8 cellular contexts compared by ENCODE assay signal in genomic region chr3:196740476-196741400, GRCh38. TPM values are rescaled to one million over a fixed set of nuclear protein-coding genes. Genes with fewer than 3 reads are reported as not detected.
DNase-seq lines count a peak whose midpoint lies in the region; FAIRE-seq and TF ChIP-seq lines count a peak whose summit lies in the region.

No MANE protein-coding gene starts in this region.

- dilution Hi-C loops in keratinocyte (cut with MboI; ENCODE audit: extremely low pct_ligation_motif_present, low sequenced_read_pairs): no loop called here

- H3K4me3 ChIP-seq in keratinocyte (ENCODE audit: control insufficient read depth in 2 of 3, extremely low read depth in 1 of 3, insufficient read depth in 2 of 3, low read depth in 1 of 3, low read length in 3 of 3): peak overlapping the region; percentile 80 to 85 (median 83)

- H3K9ac ChIP-seq in keratinocyte (ENCODE audit: control insufficient read depth, extremely low read depth, insufficient read depth, low read length): peak overlapping the region; percentile 93

- peak overlapping the region; percentile 96 for H3K4me2 ChIP-seq in keratinocyte (ENCODE audit: control insufficient read depth, extremely low read depth, insufficient read depth, low read depth, low read length)

- TF ChIP-seq CTCF in keratinocyte (optimal IDR thresholded peaks at IDR 0.05 in 1 of 3, IDR thresholded peaks at IDR 0.05 in 1 of 3, conservative IDR thresholded peaks at IDR 0.05 in 1 of 3; ENCODE audit: extremely low read depth in 1 of 3, insufficient read depth in 2 of 3, low read length in 3 of 3): no peak

- no peaks in the 10 kb centered on the region for H3K9me3 ChIP-seq in keratinocyte (ENCODE audit: control insufficient read depth, low read depth, low read length)

- DNase-seq in NCI-H748 treated with DMSO at 0.1 percent for 48 hours (lab: John Stamatoyannopoulos, UW) (peak; percentile 19), NCI-H748 (lab: John Stamatoyannopoulos, UW; ENCODE audit: unreplicated experiment) (no peak), HT-29 (ENCODE audit: low spot score) (peak; percentile 71), SW480 (ENCODE audit: low spot score) (peak; percentile 63), keratinocyte (ENCODE audit: low read depth, low spot score) (no peak), smooth muscle cell of the brain vasculature (ENCODE audit: low read depth, low spot score) (peak; percentile 26), NCI-H2081 treated with DMSO at 0.1 percent for 48 hours (lab: John Stamatoyannopoulos, UW) (no peak)
- DNase-seq in central memory CD4-positive, alpha-beta T cell: peak; percentile 57

- no peak for FAIRE-seq in keratinocyte (lab: Jason Lieb, UNC)

- H2AFZ ChIP-seq in keratinocyte (ENCODE audit: control insufficient read depth, low read length): peak overlapping the region; percentile 24

- no peaks in the 10 kb centered on the region for H3K9me1 ChIP-seq in keratinocyte (ENCODE audit: control insufficient read depth, extremely low read depth, insufficient read depth, low read length)

- peaks cover 58% of the 10 kb centered on the region for H3K79me2 ChIP-seq in keratinocyte (ENCODE audit: control insufficient read depth, insufficient read depth, low read length)

- peaks cover 0 to 1% of the 10 kb centered on the region in 2 experiments for H3K36me3 ChIP-seq in keratinocyte (ENCODE audit: control insufficient read depth in 2 of 2, extremely low read depth in 1 of 2, insufficient read depth in 2 of 2, low read length in 2 of 2)

- H3K27ac ChIP-seq in keratinocyte (ENCODE audit: control insufficient read depth, insufficient read depth, low read length): peak overlapping the region; percentile 94

- H4K20me1 ChIP-seq in keratinocyte (ENCODE audit: control insufficient read depth, extremely low read depth, insufficient read depth, low read length): peaks cover 3% of the 10 kb centered on the region

- no peaks in the 10 kb centered on the region for H3K4me1 ChIP-seq in keratinocyte (ENCODE audit: control insufficient read depth, extremely low read depth, insufficient read depth, low read length)

- H3K27me3 ChIP-seq in keratinocyte (ENCODE audit: control insufficient read depth, extremely low read depth, insufficient read depth, low read length): no peaks in the 10 kb centered on the region

RNA-seq across cellular contexts. Expression of gene PAK2, which starts 1.1 kb away (rescaled TPM):
- total RNA-seq in HT-29 (2014; rRNA removed; shearing (Covaris generic)): 26.8 and 29.5 TPM in 2 replicates
- polyA plus RNA-seq in keratinocyte: 37.2 to 59.4 TPM (median 52.3 TPM) in 3 replicates
- polyA plus RNA-seq in keratinocyte (2011; ENCODE audit: low read depth): 38.4 TPM
- 51.8 and 77.0 TPM in 2 replicates for polyA plus RNA-seq in keratinocyte (2011; cell fraction: cytosol; rRNA removed)
- 51.8 and 58.4 TPM in 2 replicates for polyA plus RNA-seq in keratinocyte (2011; cell fraction: nucleus; rRNA removed)
- 43.4 and 75.9 TPM in 2 replicates for polyA plus RNA-seq in keratinocyte (2012; ENCODE audit: low replicate concordance)
- 72.5 to 135 TPM (median 133 TPM) in 3 replicates for polyA minus RNA-seq in keratinocyte
- polyA minus RNA-seq in keratinocyte (2011; cell fraction: cytosol; rRNA and poly(A)+ RNA removed): 96.3 TPM
- polyA minus RNA-seq in keratinocyte (2011; cell fraction: nucleus; rRNA and poly(A)+ RNA removed): 51.2 and 113 TPM in 2 replicates

RNA-seq across cellular contexts. Expression of gene PIGX, which starts 28.6 kb away (rescaled TPM):
- 16.7 and 19.7 TPM in 2 replicates for total RNA-seq in HT-29 (2014; rRNA removed; shearing (Covaris generic))
- polyA plus RNA-seq in keratinocyte: 17.2 to 25.0 TPM (median 19.0 TPM) in 3 replicates
- 11.6 TPM for polyA plus RNA-seq in keratinocyte (2011; ENCODE audit: low read depth)
- 16.5 and 26.0 TPM in 2 replicates for polyA plus RNA-seq in keratinocyte (2011; cell fraction: cytosol; rRNA removed)
- 13.3 and 14.2 TPM in 2 replicates for polyA plus RNA-seq in keratinocyte (2011; cell fraction: nucleus; rRNA removed)
- polyA plus RNA-seq in keratinocyte (2012; ENCODE audit: low replicate concordance): 15.5 and 16.7 TPM in 2 replicates
- polyA minus RNA-seq in keratinocyte: 7.9 to 21.6 TPM (median 11.1 TPM) in 3 replicates
- 16.3 TPM for polyA minus RNA-seq in keratinocyte (2011; cell fraction: cytosol; rRNA and poly(A)+ RNA removed)
- 6.2 and 11.6 TPM in 2 replicates for polyA minus RNA-seq in keratinocyte (2011; cell fraction: nucleus; rRNA and poly(A)+ RNA removed)

RNA-seq across cellular contexts. Expression of gene CEP19, which starts 28.7 kb away (rescaled TPM):
- 0.15 and 0.52 TPM in 2 replicates for total RNA-seq in HT-29 (2014; rRNA removed; shearing (Covaris generic))
- 1.4 to 3.1 TPM (median 2.3 TPM) in 3 replicates for polyA plus RNA-seq in keratinocyte
- polyA plus RNA-seq in keratinocyte (2011; ENCODE audit: low read depth): 1.2 TPM
- polyA plus RNA-seq in keratinocyte (2011; cell fraction: cytosol; rRNA removed): 2.0 and 2.2 TPM in 2 replicates
- polyA plus RNA-seq in keratinocyte (2011; cell fraction: nucleus; rRNA removed): 0.88 and 1.3 TPM in 2 replicates
- polyA plus RNA-seq in keratinocyte (2012; ENCODE audit: low replicate concordance): 0.96 and 1.6 TPM in 2 replicates
- polyA minus RNA-seq in keratinocyte: 0.77 to 1.0 TPM in 2 of 3 replicates, not detected in the other
- 1.5 TPM for polyA minus RNA-seq in keratinocyte (2011; cell fraction: cytosol; rRNA and poly(A)+ RNA removed)
- polyA minus RNA-seq in keratinocyte (2011; cell fraction: nucleus; rRNA and poly(A)+ RNA removed): 0.21 and 0.62 TPM in 2 replicates

Comparison
In these comparisons a context has a peak if more than half of its experiments do, and no peak if none do; other contexts are left out.
1. DNase-seq: peak in NCI-H748 treated with DMSO at 0.1 percent for 48 hours (single experiment), HT-29 (single experiment), SW480 (single experiment), central memory CD4-positive, alpha-beta T cell (single experiment) and smooth muscle cell of the brain vasculature (single experiment); none in NCI-H748 (single experiment), keratinocyte (single experiment) and NCI-H2081 treated with DMSO at 0.1 percent for 48 hours (single experiment).